Comparison of ENCODE assay signal across 1 cellular context in the genomic region with DNA sequence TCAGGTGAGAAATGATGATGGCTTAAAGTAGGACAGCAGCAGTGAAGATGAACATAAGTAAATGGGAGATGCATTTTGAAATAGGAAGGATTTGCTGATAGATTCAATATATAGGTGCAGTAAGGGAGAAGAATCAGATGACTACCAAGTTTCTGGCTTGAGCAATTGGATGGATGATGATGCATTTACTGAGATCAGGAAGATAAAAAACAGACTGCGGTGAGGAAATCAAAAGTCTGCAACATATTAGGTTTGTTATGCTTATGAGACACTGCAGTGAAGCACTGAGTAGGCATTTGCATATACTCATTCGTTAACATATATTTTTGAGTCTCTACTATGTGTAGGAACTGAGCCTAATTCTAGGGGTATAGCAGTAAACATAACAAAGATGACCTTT.
TF ChIP-seq lines count a peak whose summit lies in the region.

No MANE protein-coding gene starts in this region.

TF ChIP-seq in K562, 482 proteins besides CTCF, POLR2A, EP300 and RAD21:
- TF ChIP-seq E2F1 (CRISPR knock-in tag; IDR thresholded peaks at IDR 0.05) = no peak
- no peak for TF ChIP-seq PTBP1 (IDR thresholded peaks at IDR 0.05; ENCODE audit: low read depth, low read length)
- TF ChIP-seq NFE2 (IDR thresholded peaks at IDR 0.05; ENCODE audit: low read depth) = 0 out of 2 replicates have a peak, but pooled peaks have one; percentile 3
- TF ChIP-seq BCOR (IDR thresholded peaks at IDR 0.05) = no peak
